In genomic region chr2:108309903-108310302, GRCh38 we compare ENCODE assay signal across 24 cellular contexts. TPM values are rescaled to one million over a fixed set of nuclear protein-coding genes. Genes with fewer than 3 reads are reported as not detected.
"Had no signal": no experiment of that assay in that cellular context is flagged by ENCODE, and none has a peak within 500 bp of the region (broad histone marks: within the 10 kb centered on the region; RNA-seq: fewer than 3 reads in every experiment).

No MANE protein-coding gene starts in this region.

- H3K27me3 ChIP-seq: stomach, suprapubic skin, testis, thyroid gland, tibial artery, tibial nerve, transverse colon, upper lobe of left lung, upper lobe of right lung, uterus, vagina had no signal

- H3K36me3 ChIP-seq: stomach, suprapubic skin, thoracic aorta, thyroid gland, tibial artery, tibial nerve, transverse colon, upper lobe of left lung, upper lobe of right lung, uterus, vagina had no signal

- H3K4me3 ChIP-seq: stomach, suprapubic skin, testis, thoracic aorta, thyroid gland, tibial artery, tibial nerve, transverse colon, upper lobe of left lung, upper lobe of right lung, uterus, vagina had no signal

- DNase-seq: stimulated activated CD4-positive, alpha-beta T cell treated with anti-CD3 and anti-CD28 coated beads, Interleukin-2, amount 100 ng/mL, for 48 hours; stimulated activated CD4-positive, alpha-beta T cell treated with anti-CD3 and anti-CD28 coated beads, Interleukin-4, amount 100 ng/mL, for 1 hour; stimulated activated CD4-positive, alpha-beta T cell treated with anti-CD3 and anti-CD28 coated beads, Interleukin-4, amount 100 ng/mL, for 24 hours; stimulated activated CD4-positive, alpha-beta T cell treated with anti-CD3 and anti-CD28 coated beads, Interleukin-4, amount 100 ng/mL, for 4 hours; stimulated activated CD8-positive, alpha-beta memory T cell treated with anti-CD3 and anti-CD28 coated beads, Interleukin-4, amount 100 ng/mL, for 48 hours; stimulated activated naive B cell treated with anti-CD40 and anti-IgM and Interleukin-4, amounts not matched to agents 10 μg/mL and 1 μg/mL and 100 μg/mL, for 72 hours; stimulated activated naive CD4-positive, alpha-beta T cell; stimulated activated naive CD4-positive, alpha-beta T cell treated with Interleukin-2 at 50 U/mL for 16 hours; stimulated activated naive CD8-positive, alpha-beta T cell treated with anti-CD3 and anti-CD28 coated beads, Interleukin-15, amount 100 ng/mL, for 72 hours; stimulated activated naive CD8-positive, alpha-beta T cell treated with anti-CD3 and anti-CD28 coated beads, Interleukin-15, Interleukin-2, amounts not matched to agents 100 U/mL and 50 U/mL, for 24 hours; stomach; substantia nigra; testis; thyroid gland; tibial artery; transverse colon; trophoblast cell; upper lobe of left lung; upper lobe of right lung; uterus had no signal

- H3K9me3 ChIP-seq: stomach, suprapubic skin, testis, thoracic aorta, thyroid gland, tibial artery, tibial nerve, transverse colon, upper lobe of left lung, upper lobe of right lung, uterus, vagina had no signal

- H3K27ac ChIP-seq: stomach, suprapubic skin, testis, thoracic aorta, thyroid gland, tibial artery, tibial nerve, transverse colon, upper lobe of left lung, upper lobe of right lung, uterus, vagina had no signal

- H3K4me1 ChIP-seq: suprapubic skin, testis, thyroid gland, tibial artery, tibial nerve, upper lobe of right lung, uterus, vagina had no signal

RNA-seq across cellular contexts. Expression of gene SULT1C2, which starts 21.2 kb away (rescaled TPM):
- total RNA-seq: suprapubic skin, transverse colon, vagina had no signal
